Comparison of ENCODE assay signal across 38 cellular contexts in genomic region chr6:6593876-6594275, GRCh38. TPM values are rescaled to one million over a fixed set of nuclear protein-coding genes. Genes with fewer than 3 reads are reported as not detected.
DNase-seq lines count a peak whose midpoint lies in the region; ATAC-seq and TF ChIP-seq lines count a peak whose summit lies in the region.
"Had no signal": no experiment of that assay in that cellular context is flagged by ENCODE, and none has a peak within 500 bp of the region (broad histone marks: within the 10 kb centered on the region; RNA-seq: fewer than 3 reads in every experiment).

No MANE protein-coding gene starts in this region.

- H3K9me3 Mint-ChIP-seq in MCF 10A (ENCODE audit: unreplicated experiment) = no peaks in the 10 kb centered on the region
- H3K9me3 Mint-ChIP-seq: activated naive CD8-positive, alpha-beta T cell treated with anti-CD3 and anti-CD28 coated beads, Interleukin-2, amount 50 U/mL, for 24 hours; neural crest cell had no signal

- H3K36me3 Mint-ChIP-seq in MCF 10A (ENCODE audit: insufficient read depth, unreplicated experiment) = no peaks in the 10 kb centered on the region

- H3K27ac Mint-ChIP-seq in MCF 10A (ENCODE audit: low read depth, unreplicated experiment) = no peak overlapping the region
- H3K27ac Mint-ChIP-seq: HFFc6 had no signal

- H3K27me3 ChIP-seq in breast epithelium = no peaks in the 10 kb centered on the region
- no peaks in the 10 kb centered on the region for H3K27me3 ChIP-seq in DOHH2 (ENCODE audit: control insufficient read depth, low read length)
- H3K27me3 ChIP-seq: tibial artery had no signal

- H4K20me1 ChIP-seq in DOHH2 (ENCODE audit: control insufficient read depth, insufficient read depth, low read depth, low read length) = no peaks in the 10 kb centered on the region

- H3K27ac ChIP-seq in breast epithelium (no peak overlapping the region), DOHH2 (ENCODE audit: low read depth, low read length) (no peak overlapping the region)
- H3K27ac ChIP-seq: foreskin keratinocyte, PC-9, tibial artery, vagina, VCaP had no signal

- H3K4me1 Mint-ChIP-seq in MCF 10A (ENCODE audit: insufficient read depth, unreplicated experiment) = no peaks in the 10 kb centered on the region
- H3K4me1 Mint-ChIP-seq: neural crest cell had no signal

- H3K27me3 Mint-ChIP-seq in MCF 10A (ENCODE audit: insufficient read depth, unreplicated experiment) = peaks cover 20% of the 10 kb centered on the region
- H3K27me3 Mint-ChIP-seq: activated naive CD8-positive, alpha-beta T cell treated with anti-CD3 and anti-CD28 coated beads, Interleukin-2, amount 50 U/mL, for 24 hours had no signal

- H3K36me3 ChIP-seq in breast epithelium (no peaks in the 10 kb centered on the region), DOHH2 (ENCODE audit: control insufficient read depth, low read length) (peaks cover 70% of the 10 kb centered on the region)
- H3K36me3 ChIP-seq: esophagus squamous epithelium, tibial artery, vagina had no signal

- H3F3A ChIP-seq in DOHH2 (ENCODE audit: control insufficient read depth, insufficient read depth) = peaks cover 21% of the 10 kb centered on the region

- CTCF ChIA-PET in MCF 10A (lab: Yijun Ruan, JAX) = interaction anchor here (0.6 to 0.7 kb wide), 2 partner anchors 54 to 1040 kb away, joined by 3 to 5 read pairs; no protein-coding TSS in a partner anchor

- no peak overlapping the region for H3K4me3 ChIP-seq in breast epithelium
- no peak overlapping the region for H3K4me3 ChIP-seq in DOHH2 (ENCODE audit: low read length)
- no peak overlapping the region for H3K4me3 ChIP-seq in retinal pigment epithelial cell (ENCODE audit: low read length)
- H3K4me3 ChIP-seq: esophagus squamous epithelium, PC-9, tibial artery, vagina had no signal

- DNase-seq in MCF 10A (ENCODE audit: unreplicated experiment) = peak; percentile 21
- DNase-seq in breast epithelium (ENCODE audit: low spot score in 2 of 2) = no peak
- DNase-seq in dermis blood vessel endothelial cell = peak; percentile 41
- peak; percentile 11 for DNase-seq in retinal pigment epithelial cell (ENCODE audit: low read depth)
- no peak for DNase-seq in OCI-M1 (lab: John Stamatoyannopoulos, UW)
- no peak for DNase-seq in NCI-H1694 (lab: John Stamatoyannopoulos, UW)
- DNase-seq: activated CD4-positive, alpha-beta T cell treated with anti-CD3 and anti-CD28 coated beads for 4 hours; activated gamma-delta T cell; activated naive CD8-positive, alpha-beta T cell treated with anti-CD3 and anti-CD28 coated beads, Interleukin-2, amount 50 U/mL, for 24 hours; activated T-cell treated with anti-CD3 and anti-CD28 coated beads, Interleukin-2, amount 50 U/mL, for 1 hour; AML-193; central memory CD4-positive, alpha-beta T cell; cortex of kidney; DMS153; esophagus squamous epithelium; foreskin keratinocyte; GOT3; HFFc6; NCI-H1092 treated with DMSO at 0.1 percent for 48 hours; NCI-H1930; NCI-H510A treated with DMSO at 0.1 percent for 48 hours; SHP77 treated with DMSO at 0.1 percent for 48 hours; stimulated activated CD4-positive, alpha-beta T cell treated with anti-CD3 and anti-CD28 coated beads, Interleukin-12 subunit alpha, Interleukin-12 subunit beta, amount 100 ng/mL, for 4 hours; stimulated activated CD4-positive, alpha-beta T cell treated with anti-CD3 and anti-CD28 coated beads, Interleukin-2, amount 100 ng/mL, for 48 hours; T-helper 9 cell; tibial artery had no signal

- H3K4me3 Mint-ChIP-seq in MCF 10A (ENCODE audit: unreplicated experiment) = no peak overlapping the region
- H3K4me3 Mint-ChIP-seq: activated naive CD8-positive, alpha-beta T cell treated with anti-CD3 and anti-CD28 coated beads, Interleukin-2, amount 50 U/mL, for 24 hours; HFFc6; neural crest cell had no signal

- H3K9me3 ChIP-seq in breast epithelium (no peaks in the 10 kb centered on the region), DOHH2 (ENCODE audit: control insufficient read depth, insufficient read depth, low read length) (no peaks in the 10 kb centered on the region)
- H3K9me3 ChIP-seq: esophagus squamous epithelium, tibial artery, vagina had no signal

- no TSS peak for BruUV-seq in MCF 10A (replicated peaks; lab: Mats Ljungman, UMichigan)

- TF ChIP-seq CTCF in MCF 10A (IDR thresholded peaks at IDR 0.05; ENCODE audit: unreplicated experiment) (no peak), breast epithelium (IDR thresholded peaks at IDR 0.05) (no peak), DOHH2 (IDR thresholded peaks at IDR 0.05; ENCODE audit: low read depth, low read length, poor library complexity, severe bottlenecking) (no peak), retinal pigment epithelial cell (conservative IDR thresholded peaks at IDR 0.05; ENCODE audit: low read depth, low read length) (no peak)

- H3K9me2 ChIP-seq in DOHH2 (replicated peaks; ENCODE audit: control insufficient read depth, low read length) = no peaks in the 10 kb centered on the region

- ATAC-seq in HG03378 (IDR thresholded peaks at IDR 0.05; ENCODE audit: unreplicated experiment) = no peak
- ATAC-seq: activated naive CD8-positive, alpha-beta T cell treated with anti-CD3 and anti-CD28 coated beads, Interleukin-2, amount 50 U/mL, for 24 hours; foreskin keratinocyte; sciatic nerve had no signal

- no peak for TF ChIP-seq POLR2A in breast epithelium (IDR thresholded peaks at IDR 0.05)

- peaks cover 65% of the 10 kb centered on the region for H3K79me2 ChIP-seq in DOHH2 (ENCODE audit: control insufficient read depth, low read length)

- peak overlapping the region; percentile 98; the same call in 1 of the 2 replicates for H3K4me2 ChIP-seq in DOHH2 (ENCODE audit: low read length)
- H3K4me2 ChIP-seq: PC-9 had no signal

- no peaks in the 10 kb centered on the region for H3K4me1 ChIP-seq in breast epithelium
- H3K4me1 ChIP-seq in DOHH2 (ENCODE audit: control insufficient read depth, low read length) = peaks cover 58% of the 10 kb centered on the region
- H3K4me1 ChIP-seq: foreskin keratinocyte, tibial artery, vagina had no signal

- POLR2A ChIA-PET in MCF 10A (lab: Yijun Ruan, JAX) = no interaction called here

- intact Hi-C loops in MCF 10A (cut with micrococcal nuclease) = no loop called here
- intact Hi-C loops in breast epithelium (cut with DNase I; ENCODE audit: low total_unique reads) = no loop called here

RNA-seq across cellular contexts. Expression of gene LY86, which starts 5.4 kb away (rescaled TPM):
- not detected in 2 replicates for total RNA-seq in MCF 10A (2022)
- total RNA-seq in breast epithelium = 1 to 10 TPM; 3.3 to 8.3 (median 3.4) TPM
- not detected in 2 replicates for total RNA-seq in dermis blood vessel endothelial cell
- total RNA-seq: A673, foreskin keratinocyte, HFFc6, HT-29, kidney epithelial cell, lung microvascular endothelial cell, M059J, neural crest cell, PC-9 had no signal

Comparison
In these comparisons a context has a peak if more than half of its experiments do, and no peak if none do; other contexts are left out.
1. DNase-seq: peak in MCF 10A (single experiment), dermis blood vessel endothelial cell (single experiment) and retinal pigment epithelial cell (single experiment); none in breast epithelium (0 of 2), OCI-M1 (single experiment) and NCI-H1694 (single experiment).